In genomic region chr13:21034602-21035190, GRCh38 we compare ENCODE assay signal across 9 cellular contexts. TPM values are rescaled to one million over a fixed set of nuclear protein-coding genes. Genes with fewer than 3 reads are reported as not detected.
DNase-seq lines count a peak whose midpoint lies in the region; ATAC-seq lines count a peak whose summit lies in the region.
"Had no signal": no experiment of that assay in that cellular context is flagged by ENCODE, and none has a peak within 500 bp of the region (broad histone marks: within the 10 kb centered on the region; RNA-seq: fewer than 3 reads in every experiment).

No MANE protein-coding gene starts in this region.

- no peaks in the 10 kb centered on the region for H3K79me1 ChIP-seq in mesenchymal stem cell (replicated peaks; ENCODE audit: low read length, poor library complexity, severe bottlenecking)

- no peak overlapping the region for H2BK15ac ChIP-seq in mesenchymal stem cell (ENCODE audit: low read depth, poor library complexity, severe bottlenecking)

- peak overlapping the region; percentile 71 for H3K27ac ChIP-seq in mesenchymal stem cell (ENCODE audit: low read length, poor library complexity, severe bottlenecking)

- no peak overlapping the region for H4K8ac ChIP-seq in mesenchymal stem cell (ENCODE audit: low read length)

- no peak overlapping the region for H3K23ac ChIP-seq in mesenchymal stem cell (ENCODE audit: low read length in 2 of 2)

- no peaks in the 10 kb centered on the region for H3K9me3 ChIP-seq in mesenchymal stem cell (ENCODE audit: control insufficient read depth, low read length)

- peak overlapping the region; percentile 1 for H2AK5ac ChIP-seq in mesenchymal stem cell (ENCODE audit: low read length, severe bottlenecking)

- H3K9ac ChIP-seq in mesenchymal stem cell (ENCODE audit: low read length): no peak overlapping the region

- DNase-seq in 8988T (peak; percentile 28), cortex of kidney (lab: John Stamatoyannopoulos, UW) (peak; percentile 19), mesenchymal stem cell (no peak), SIG-M5 treated with dmso at 0.1 percent for 504 hours (lab: John Stamatoyannopoulos, UW; ENCODE audit: unreplicated experiment) (no peak), HCEC 1CT (no peak), SHP77 treated with DMSO at 0.1 percent for 48 hours (lab: John Stamatoyannopoulos, UW) (no peak)
- DNase-seq in stimulated activated CD4-positive, alpha-beta T cell treated with anti-CD3 and anti-CD28 coated beads, Interleukin-4, amount 100 ng/mL, for 24 hours: no peak
- DNase-seq: KG1 had no signal

- peak overlapping the region; percentile 4 for H4K91ac ChIP-seq in mesenchymal stem cell (ENCODE audit: low read length)

- peaks cover 13 to 14% of the 10 kb centered on the region in 2 experiments for H3K36me3 ChIP-seq in mesenchymal stem cell (ENCODE audit: control insufficient read depth in 1 of 2, insufficient read depth in 2 of 2, low read depth in 1 of 2, low read length in 2 of 2)

- peak overlapping the region in 1 of 2 experiments; percentile 9 for H3K4ac ChIP-seq in mesenchymal stem cell (ENCODE audit: low read depth in 1 of 2, low read length in 2 of 2)

- WGBS in mesenchymal stem cell: 63% methylated on average over 4 of the region's 8 CpGs

- H3K14ac ChIP-seq in mesenchymal stem cell (ENCODE audit: low read length in 2 of 2): no peak overlapping the region

- no peak overlapping the region for H3K4me3 ChIP-seq in mesenchymal stem cell (ENCODE audit: insufficient read depth in 1 of 2, low read depth in 1 of 2, low read length in 2 of 2)

- no peak overlapping the region for H2BK5ac ChIP-seq in mesenchymal stem cell (ENCODE audit: low read depth, low read length, poor library complexity, severe bottlenecking)

- peaks cover 25% of the 10 kb centered on the region for H3K4me1 ChIP-seq in mesenchymal stem cell (ENCODE audit: control insufficient read depth, insufficient read depth, low read depth, low read length)

- H2BK12ac ChIP-seq in mesenchymal stem cell (ENCODE audit: low read length in 2 of 2): no peak overlapping the region

- H3K27me3 ChIP-seq in mesenchymal stem cell (ENCODE audit: control insufficient read depth in 1 of 2, insufficient read depth in 1 of 2, low read length in 2 of 2): no peaks in the 10 kb centered on the region

- ATAC-seq in HG02759 (IDR thresholded peaks at IDR 0.05; ENCODE audit: unreplicated experiment): peak; percentile 53

- no peak overlapping the region for H3K4me2 ChIP-seq in mesenchymal stem cell (ENCODE audit: low read length, poor library complexity, severe bottlenecking)

- no peak overlapping the region for H2AFZ ChIP-seq in mesenchymal stem cell (ENCODE audit: low read depth, low read length)

- no peak overlapping the region for H2BK120ac ChIP-seq in mesenchymal stem cell (ENCODE audit: low read depth, low read length)

- peak overlapping the region; percentile 16 to 31 for H3K18ac ChIP-seq in mesenchymal stem cell (ENCODE audit: low read depth in 1 of 2, low read length in 2 of 2)

RNA-seq across cellular contexts. Expression of gene LATS2, which starts 26.7 kb away (rescaled TPM):
- polyA plus RNA-seq in mesenchymal stem cell (2013, experiment 1 of 2): 23.0 TPM
- polyA plus RNA-seq in mesenchymal stem cell (2013, experiment 2 of 2): 23.1 TPM

Comparison
In these comparisons a context has a peak if more than half of its experiments do, and no peak if none do; other contexts are left out.
1. DNase-seq: peak in 8988T (single experiment) and cortex of kidney (single experiment); none in mesenchymal stem cell (single experiment), SIG-M5 treated with dmso at 0.1 percent for 504 hours (single experiment), HCEC 1CT (single experiment), SHP77 treated with DMSO at 0.1 percent for 48 hours (single experiment) and stimulated activated CD4-positive, alpha-beta T cell treated with anti-CD3 and anti-CD28 coated beads, Interleukin-4, amount 100 ng/mL, for 24 hours (single experiment).